20 cellular contexts compared by ENCODE assay signal in genomic region chr11:91067666-91068065, GRCh38.
A peak's percentile ranks its signal among the peaks of the same experiment; 100 is the strongest.
DNase-seq lines count a peak whose midpoint lies in the region; ATAC-seq and TF ChIP-seq lines count a peak whose summit lies in the region.
"Had no signal": no experiment of that assay in that cellular context is flagged by ENCODE, and none has a peak within 500 bp of the region (broad histone marks: within the 10 kb centered on the region; RNA-seq: fewer than 3 reads in every experiment).

No MANE protein-coding gene starts in this region.

- H3K4me3 Mint-ChIP-seq in GM23338 (no peak overlapping the region), Caco-2 (ENCODE audit: unreplicated experiment) (no peak overlapping the region)
- H3K4me3 Mint-ChIP-seq in stimulated activated naive CD8-positive, alpha-beta T cell treated with anti-CD3 and anti-CD28 coated beads, Interleukin-15, amount 100 ng/mL, for 72 hours: no peak overlapping the region
- H3K4me3 Mint-ChIP-seq: B cell; CD4-positive, CD25-positive, alpha-beta regulatory T cell; CD8-positive, alpha-beta T cell had no signal

- no peaks in the 10 kb centered on the region for H3K9me3 ChIP-seq in Caco-2

- H4K20me1 ChIP-seq in GM23338 (replicated peaks; ENCODE audit: insufficient read depth): no peaks in the 10 kb centered on the region
- H4K20me1 ChIP-seq: BLaER1 had no signal

- H3K27ac Mint-ChIP-seq in GM23338 (no peak overlapping the region), Caco-2 (ENCODE audit: unreplicated experiment) (no peak overlapping the region)
- no peak overlapping the region for H3K27ac Mint-ChIP-seq in stimulated activated naive CD8-positive, alpha-beta T cell treated with anti-CD3 and anti-CD28 coated beads, Interleukin-15, amount 100 ng/mL, for 72 hours
- H3K27ac Mint-ChIP-seq: B cell; CD4-positive, CD25-positive, alpha-beta regulatory T cell; CD8-positive, alpha-beta T cell had no signal

- H3K27me3 Mint-ChIP-seq in GM23338 (ENCODE audit: insufficient read depth, low read depth, poor library complexity) (peaks cover 2% of the 10 kb centered on the region), Caco-2 (ENCODE audit: insufficient read depth, unreplicated experiment) (peaks cover 4% of the 10 kb centered on the region)
- H3K27me3 Mint-ChIP-seq in stimulated activated naive CD8-positive, alpha-beta T cell treated with anti-CD3 and anti-CD28 coated beads, Interleukin-15, amount 100 ng/mL, for 72 hours: no peaks in the 10 kb centered on the region
- H3K27me3 Mint-ChIP-seq: B cell; CD4-positive, CD25-positive, alpha-beta regulatory T cell had no signal

- BruUV-seq in Caco-2 (replicated peaks; lab: Mats Ljungman, UMichigan): no TSS peak

- H3K27me3 ChIP-seq in GM23338 (ENCODE audit: insufficient read depth) (no peaks in the 10 kb centered on the region), Caco-2 (replicated peaks; ENCODE audit: control insufficient read depth, insufficient read depth, low read length) (no peaks in the 10 kb centered on the region)
- H3K27me3 ChIP-seq: BLaER1 had no signal

- DNase-seq in GM23338 (ENCODE audit: low spot score): no peak
- peak; percentile 52 for DNase-seq in NCI-H82 (lab: John Stamatoyannopoulos, UW)
- peak; percentile 18 for DNase-seq in OCI-M1 (lab: John Stamatoyannopoulos, UW)
- DNase-seq in sciatic nerve (ENCODE audit: low spot score): peak; percentile 38
- no peak for DNase-seq in activated CD8-positive, alpha-beta memory T cell treated with anti-CD3 and anti-CD28 coated beads, Interleukin-2, amount 50 U/mL, for 4 hours
- no peak for DNase-seq in stimulated activated naive CD8-positive, alpha-beta T cell treated with anti-CD3 and anti-CD28 coated beads, Interleukin-15, amount 100 ng/mL, for 72 hours
- no peak for DNase-seq in Caco-2
- DNase-seq: CD4-positive, CD25-positive, alpha-beta regulatory T cell; CD8-positive, alpha-beta T cell; DMS 273 treated with DMSO at 0.1 percent for 48 hours; DMS79; EL; GDM1; H7; HCEC 1CT had no signal

- no peaks in the 10 kb centered on the region for H3K79me2 ChIP-seq in GM23338 (replicated peaks; ENCODE audit: insufficient read depth)

- peaks cover 9% of the 10 kb centered on the region for H3K4me1 Mint-ChIP-seq in GM23338
- H3K4me1 Mint-ChIP-seq in stimulated activated naive CD8-positive, alpha-beta T cell treated with anti-CD3 and anti-CD28 coated beads, Interleukin-15, amount 100 ng/mL, for 72 hours: no peaks in the 10 kb centered on the region
- H3K4me1 Mint-ChIP-seq in Caco-2 (ENCODE audit: low read depth, unreplicated experiment): no peaks in the 10 kb centered on the region
- H3K4me1 Mint-ChIP-seq: B cell; CD4-positive, CD25-positive, alpha-beta regulatory T cell had no signal

- H3K4me1 ChIP-seq in GM23338 (ENCODE audit: insufficient read depth) (no peaks in the 10 kb centered on the region), Caco-2 (no peaks in the 10 kb centered on the region)
- H3K4me1 ChIP-seq: BLaER1 had no signal

- H3K27ac ChIP-seq in GM23338 (ENCODE audit: low read depth): no peak overlapping the region
- H3K27ac ChIP-seq: 22Rv1, BLaER1, C4-2B had no signal

- H3K4me3 ChIP-seq in GM23338 (no peak overlapping the region), Caco-2 (ENCODE audit: low read depth, low read length) (no peak overlapping the region)
- H3K4me3 ChIP-seq: BLaER1, GM12878 had no signal

- no peak for TF ChIP-seq CTCF in GM23338 (conservative IDR thresholded peaks at IDR 0.05; ENCODE audit: low read depth in 2 of 2)
- TF ChIP-seq CTCF in Caco-2 (IDR thresholded peaks at IDR 0.05; ENCODE audit: insufficient read depth in 1 of 2, low read depth in 1 of 2, low read length in 1 of 2, severe bottlenecking in 1 of 2, unreplicated experiment in 1 of 2): no peak

- intact Hi-C loops in sciatic nerve (cut with DNase I): no loop called here
- intact Hi-C loops in Caco-2 (cut with micrococcal nuclease; ENCODE audit: unreplicated experiment): no loop called here

- POLR2A ChIA-PET in Caco-2 (lab: Charles Lee): no interaction called here

- H3F3A ChIP-seq in GM23338 (replicated peaks; ENCODE audit: low read depth): no peaks in the 10 kb centered on the region

- H3K36me3 Mint-ChIP-seq in GM23338 (ENCODE audit: low read depth) (peaks cover 3% of the 10 kb centered on the region; the same call in 1 of the 3 replicates), Caco-2 (ENCODE audit: insufficient read depth, unreplicated experiment) (no peaks in the 10 kb centered on the region)
- H3K36me3 Mint-ChIP-seq: CD4-positive, CD25-positive, alpha-beta regulatory T cell; CD8-positive, alpha-beta T cell had no signal

- H2AFZ ChIP-seq in GM23338: peak overlapping the region; percentile 18; the same call in 1 of the 2 replicates

- no peak for ATAC-seq in GM23338
- no peak for ATAC-seq in sciatic nerve
- ATAC-seq in stimulated activated naive CD8-positive, alpha-beta T cell treated with anti-CD3 and anti-CD28 coated beads, Interleukin-15, amount 100 ng/mL, for 72 hours: no peak
- ATAC-seq: CD8-positive, alpha-beta T cell; GM12878 had no signal

- CTCF ChIA-PET in Caco-2 (lab: Charles Lee): no interaction called here

- peaks cover 4% of the 10 kb centered on the region; the same call in 2 of the 3 replicates for H3K9me3 Mint-ChIP-seq in GM23338
- peaks cover 17 to 25% of the 10 kb centered on the region in 2 donors for H3K9me3 Mint-ChIP-seq in stimulated activated naive CD8-positive, alpha-beta T cell treated with anti-CD3 and anti-CD28 coated beads, Interleukin-15, amount 100 ng/mL, for 72 hours
- no peaks in the 10 kb centered on the region for H3K9me3 Mint-ChIP-seq in Caco-2 (ENCODE audit: unreplicated experiment)

- H3K36me3 ChIP-seq in GM23338 (ENCODE audit: insufficient read depth): no peaks in the 10 kb centered on the region
- no peaks in the 10 kb centered on the region for H3K36me3 ChIP-seq in Caco-2 (ENCODE audit: control insufficient read depth, insufficient read depth, low read length)
- H3K36me3 ChIP-seq: BLaER1 had no signal

- H3K4me2 ChIP-seq in GM23338: no peak overlapping the region
- H3K4me2 ChIP-seq: BLaER1 had no signal

- H3K9me2 ChIP-seq in GM23338 (ENCODE audit: insufficient read depth): no peaks in the 10 kb centered on the region

TF ChIP-seq in GM23338, 12 proteins besides CTCF, POLR2A, EP300 and RAD21:
- no peak for TF ChIP-seq EZH2phosphoT487 (IDR thresholded peaks at IDR 0.05; ENCODE audit: unreplicated experiment)
- no peak for TF ChIP-seq POLR2AphosphoS5 (IDR thresholded peaks at IDR 0.05; ENCODE audit: low read depth)
- no peak for TF ChIP-seq JUNB (IDR thresholded peaks at IDR 0.05; ENCODE audit: unreplicated experiment)

Comparison
In these comparisons a context has a peak if more than half of its experiments do, and no peak if none do; other contexts are left out.
1. DNase-seq: peak in NCI-H82 (single experiment), OCI-M1 (single experiment) and sciatic nerve (single experiment); none in GM23338 (single experiment), activated CD8-positive, alpha-beta memory T cell treated with anti-CD3 and anti-CD28 coated beads, Interleukin-2, amount 50 U/mL, for 4 hours (single experiment), stimulated activated naive CD8-positive, alpha-beta T cell treated with anti-CD3 and anti-CD28 coated beads, Interleukin-15, amount 100 ng/mL, for 72 hours (0 of 2) and Caco-2 (0 of 2).